ENCODE assay signal across 25 cellular contexts in the genomic region with DNA sequence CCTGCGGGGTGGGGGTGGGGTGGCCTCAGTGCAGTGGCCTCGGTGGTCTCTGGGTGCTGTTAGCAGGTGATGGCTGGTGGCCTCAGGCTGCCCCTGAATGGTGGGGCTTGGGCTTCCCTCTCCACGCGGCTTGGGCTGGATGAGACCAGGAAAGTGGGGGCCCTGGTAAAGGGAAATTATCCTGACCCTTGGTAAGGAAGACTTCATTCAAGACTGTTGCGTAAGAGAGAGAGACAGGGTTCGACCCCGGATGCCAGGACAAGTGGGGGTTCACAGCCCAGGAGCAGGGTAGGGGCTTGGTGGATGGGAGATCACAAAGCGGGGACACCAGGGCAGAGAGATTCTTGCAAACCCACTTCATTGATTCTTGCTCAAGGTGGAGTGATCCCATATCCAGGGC. TPM values are rescaled to one million over a fixed set of nuclear protein-coding genes. Genes with fewer than 3 reads are reported as not detected.
"Had no signal": no experiment of that assay in that cellular context is flagged by ENCODE, and none has a peak within 500 bp of the region (broad histone marks: within the 10 kb centered on the region; RNA-seq: fewer than 3 reads in every experiment).

No MANE protein-coding gene starts in this region.

- ATAC-seq: effector memory CD8-positive, alpha-beta T cell; esophagus mucosa; gastrocnemius medialis; heart right ventricle; left lung; lower lobe of right lung; mucosa of descending colon had no signal

- H3K27me3 ChIP-seq: colonic mucosa had no signal

- H3K4me3 ChIP-seq: colonic mucosa, esophagus squamous epithelium, gastrocnemius medialis, heart right ventricle, left lung, lower lobe of right lung, mucosa of descending colon had no signal

- H3K36me3 ChIP-seq: colonic mucosa, esophagus squamous epithelium, gastrocnemius medialis, heart right ventricle, left lung, lower lobe of right lung had no signal

- FAIRE-seq: endometrium, islet of Langerhans, keratinocyte had no signal

- H3K27ac ChIP-seq: colonic mucosa, epithelial cell of prostate, esophagus squamous epithelium, gastrocnemius medialis, heart right ventricle, left lung, lower lobe of right lung had no signal

- H3K9me3 ChIP-seq: colonic mucosa, gastrocnemius medialis, mucosa of descending colon had no signal

- H3K4me1 ChIP-seq: colonic mucosa, gastrocnemius medialis, heart right ventricle, left lung, lower lobe of right lung had no signal

- DNase-seq: colonic mucosa; cortex of kidney; effector CD8-positive, alpha-beta T cell; effector memory CD8-positive, alpha-beta T cell; endodermal cell; erythroblast; esophagus squamous epithelium; foreskin fibroblast; foreskin melanocyte; gastrocnemius medialis; glutamatergic neuron; head of caudate nucleus; hippocampal formation; kidney glomerular epithelial cell; mesenchymal stem cell; naive B cell had no signal

RNA-seq across cellular contexts. Expression of a gene that starts 5.5 kb away (rescaled TPM):
- total RNA-seq: gastrocnemius medialis had no signal
